ENCODE assay signal across 18 cellular contexts in genomic region chr3:135271562-135272290, GRCh38.
DNase-seq lines count a peak whose midpoint lies in the region; ATAC-seq and TF ChIP-seq lines count a peak whose summit lies in the region.
"Had no signal": no experiment of that assay in that cellular context is flagged by ENCODE, and none has a peak within 500 bp of the region (broad histone marks: within the 10 kb centered on the region; RNA-seq: fewer than 3 reads in every experiment).

No MANE protein-coding gene starts in this region.

- DNase-seq in NCI-H1694 treated with DMSO at 0.1 percent for 48 hours (lab: John Stamatoyannopoulos, UW) (peak; percentile 28), NCI-H1694 (lab: John Stamatoyannopoulos, UW) (no peak), NCI-H2107 (lab: John Stamatoyannopoulos, UW) (peak; percentile 41), SHP77 treated with DMSO at 0.1 percent for 48 hours (lab: John Stamatoyannopoulos, UW) (peak; percentile 72), stomach (peak; percentile 51), T-helper 2 cell (no peak), suprapubic skin (ENCODE audit: low spot score in 2 of 2) (no peak)
- DNase-seq: 8988T; activated CD4-positive, alpha-beta T cell treated with anti-CD3 and anti-CD28 coated beads for 4 hours; activated naive CD4-positive, alpha-beta T cell treated with anti-CD3 and anti-CD28 coated beads, Interleukin-2, amount 10 ng/mL, durations not matched to agents 7 days and 5 days; C1 segment of cervical spinal cord; small intestine had no signal

- no peaks in the 10 kb centered on the region for H3K27me3 ChIP-seq in stomach
- H3K27me3 ChIP-seq in suprapubic skin: no peaks in the 10 kb centered on the region
- H3K27me3 ChIP-seq: gastroesophageal sphincter had no signal

- intact Hi-C loops in stomach (cut with DNase I; ENCODE audit: low total_unique reads): no loop called here

- no peak for ATAC-seq in GM21515 (IDR thresholded peaks at IDR 0.05; ENCODE audit: unreplicated experiment)
- ATAC-seq: gastroesophageal sphincter, K562 had no signal

- no peaks in the 10 kb centered on the region for H3K36me3 ChIP-seq in stomach
- H3K36me3 ChIP-seq in suprapubic skin: no peaks in the 10 kb centered on the region
- H3K36me3 ChIP-seq: gastroesophageal sphincter had no signal

- TF ChIP-seq POLR2A in stomach (IDR thresholded peaks at IDR 0.05) (no peak), suprapubic skin (IDR thresholded peaks at IDR 0.05) (no peak)

- H3K4me3 ChIP-seq in stomach (no peak overlapping the region), suprapubic skin (no peak overlapping the region)
- H3K4me3 ChIP-seq: coronary artery, gastroesophageal sphincter, K562, SK-N-MC had no signal

- no peak for TF ChIP-seq EP300 in stomach (IDR thresholded peaks at IDR 0.05)
- TF ChIP-seq EP300 in suprapubic skin (IDR thresholded peaks at IDR 0.05): no peak

- peaks cover 0 to 17% (median 4%) of the 10 kb centered on the region in 4 donors for H3K4me1 ChIP-seq in stomach
- no peaks in the 10 kb centered on the region for H3K4me1 ChIP-seq in suprapubic skin
- H3K4me1 ChIP-seq: gastroesophageal sphincter, parathyroid adenoma had no signal

- H3K9me3 ChIP-seq in stomach (no peaks in the 10 kb centered on the region), suprapubic skin (no peaks in the 10 kb centered on the region)
- H3K9me3 ChIP-seq: gastroesophageal sphincter had no signal

- TF ChIP-seq CTCF in stomach (IDR thresholded peaks at IDR 0.05): no peak
- TF ChIP-seq CTCF in suprapubic skin (IDR thresholded peaks at IDR 0.05): no peak

- WGBS in stomach, 5 donors: 24 to 52% (median 35%) methylated on average over 8 to 11 of the region's 11 CpGs
- 41% methylated on average over 7 of the region's 11 CpGs for WGBS in suprapubic skin

- H3K27ac ChIP-seq in stomach (no peak overlapping the region), suprapubic skin (no peak overlapping the region)
- H3K27ac ChIP-seq: coronary artery, gastroesophageal sphincter, parathyroid adenoma, SK-N-MC had no signal

Comparison
In these comparisons a context has a peak if more than half of its experiments do, and no peak if none do; other contexts are left out.
1. DNase-seq: peak in NCI-H1694 treated with DMSO at 0.1 percent for 48 hours (single experiment), NCI-H2107 (single experiment), SHP77 treated with DMSO at 0.1 percent for 48 hours (single experiment) and stomach (single experiment); none in NCI-H1694 (single experiment), T-helper 2 cell (0 of 5) and suprapubic skin (0 of 2).